ENCODE assay signal across 27 cellular contexts in genomic region chr1:20169932-20170331, GRCh38. TPM values are rescaled to one million over a fixed set of nuclear protein-coding genes. Genes with fewer than 3 reads are reported as not detected.
"Had no signal": no experiment of that assay in that cellular context is flagged by ENCODE, and none has a peak within 500 bp of the region (broad histone marks: within the 10 kb centered on the region; RNA-seq: fewer than 3 reads in every experiment).

No MANE protein-coding gene starts in this region.

- DNase-seq: Karpas-422, KG1, MG63, NCI-H1092, NCI-H1105 treated with DMSO at 0.1 percent for 48 hours, NCI-H1417 treated with DMSO at 0.1 percent for 48 hours, NCI-H146, NCI-H1694 treated with DMSO at 0.1 percent for 48 hours, NCI-H1930, NCI-H2081, NCI-H2107, NCI-H2171, NCI-H226, NCI-H446, NCI-H510A, NCI-H524 treated with DMSO at 0.1 percent for 48 hours, NCI-H69, NCI-H774, PC-3, SHP77 treated with DMSO at 0.1 percent for 48 hours, SJCRH30, T-helper 1 cell had no signal

- ATAC-seq: PC-3, Right ventricle myocardium inferior, SK-N-SH treated with all-trans-retinoic acid at 6 μM for 48 hours had no signal

- FAIRE-seq: HTR-8/SVneo had no signal

- H3K36me3 ChIP-seq: MG63, SJCRH30 had no signal

- H3K27me3 ChIP-seq: MG63 had no signal

- H3K9me3 ChIP-seq: MG63, SJCRH30 had no signal

- H3K4me3 ChIP-seq: MG63, SJCRH30 had no signal

- H3K27ac ChIP-seq: HL-60, RWPE1, SJCRH30 had no signal

RNA-seq across cellular contexts. Expression of gene UBXN10, which starts 16.0 kb away (rescaled TPM):
- total RNA-seq: PC-3, SJCRH30 had no signal

RNA-seq across cellular contexts. Expression of gene PLA2G2C, which starts 16.4 kb away (rescaled TPM):
- total RNA-seq: PC-3, Right ventricle myocardium inferior, SJCRH30 had no signal

RNA-seq across cellular contexts. Expression of gene PLA2G2F, which starts 30.8 kb away (rescaled TPM):
- total RNA-seq: Right ventricle myocardium inferior, SJCRH30 had no signal

RNA-seq across cellular contexts. Expression of gene PLA2G2D, which starts 50.6 kb away (rescaled TPM):
- total RNA-seq: PC-3, Right ventricle myocardium inferior, SJCRH30 had no signal
